ENCODE assay signal across 1 cellular context in the genomic region with DNA sequence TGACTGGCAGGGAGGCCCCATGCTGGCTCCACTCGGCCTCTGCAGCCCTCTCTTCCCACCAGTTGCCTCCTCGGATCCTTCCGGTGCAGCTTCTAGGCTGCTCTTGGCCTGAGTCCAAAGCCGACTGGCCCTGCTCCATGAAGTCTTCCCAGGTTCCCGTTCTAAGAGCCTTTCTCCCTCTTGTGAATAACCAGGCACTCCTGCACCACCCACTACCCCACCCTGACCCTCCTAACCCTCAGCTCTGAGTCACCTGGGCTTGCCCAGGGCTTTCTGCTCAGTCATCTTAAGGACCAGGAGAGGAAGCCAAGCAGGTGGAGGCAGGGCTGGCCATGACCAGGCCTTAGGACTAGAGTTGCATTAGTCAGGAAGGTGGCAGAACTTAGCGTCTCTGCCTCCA.
A peak's percentile ranks its signal among the peaks of the same experiment; 100 is the strongest.
TF ChIP-seq lines count a peak whose summit lies in the region.

No MANE protein-coding gene starts in this region.

TF ChIP-seq in K562, 482 proteins besides CTCF, POLR2A, EP300 and RAD21 (continued from another document and continues in another):
- TF ChIP-seq MAFK (IDR thresholded peaks at IDR 0.05; ENCODE audit: low read length) (peak; percentile 63), ZNF354B (CRISPR knock-in tag; IDR thresholded peaks at IDR 0.05) (no peak), SAP30 (IDR thresholded peaks at IDR 0.05; ENCODE audit: borderline replicate concordance, insufficient read depth, low read depth, low read length, poor library complexity, severe bottlenecking) (no peak), TAF1 (IDR thresholded peaks at IDR 0.05; ENCODE audit: control insufficient read depth, extremely low read depth, insufficient read depth, low read length, severe bottlenecking) (no peak), MAFG (tag; conservative IDR thresholded peaks at IDR 0.05) (peak; percentile 71), POU5F1 (IDR thresholded peaks at IDR 0.05; ENCODE audit: borderline replicate concordance, low read depth, low read length, partially characterized antibody) (no peak), L3MBTL2 (IDR thresholded peaks at IDR 0.05) (peak; percentile 47; the same call in 1 of the 2 replicates), ZNF77 (CRISPR knock-in tag; IDR thresholded peaks at IDR 0.05) (no peak), CHD1 (IDR thresholded peaks at IDR 0.05; ENCODE audit: low read length) (no peak), PHF20 (IDR thresholded peaks at IDR 0.05; ENCODE audit: partially characterized antibody) (no peak), ATF6 (CRISPR knock-in tag; IDR thresholded peaks at IDR 0.05) (no peak), ATF2 (CRISPR knock-in tag; IDR thresholded peaks at IDR 0.05) (no peak), ZNF830 (CRISPR knock-in tag; IDR thresholded peaks at IDR 0.05) (no peak), ZNF780A (CRISPR knock-in tag; IDR thresholded peaks at IDR 0.05) (no peak), ATF3 (IDR thresholded peaks at IDR 0.05) (peak; percentile 70), ATF3 (CRISPR knock-in tag; conservative IDR thresholded peaks at IDR 0.05) (no peak), SMAD1 (IDR thresholded peaks at IDR 0.05; ENCODE audit: low read depth, low read length, partially characterized antibody) (no peak), NR2F6 (CRISPR knock-in tag; IDR thresholded peaks at IDR 0.05) (no peak), HMGN3 (IDR thresholded peaks at IDR 0.05; ENCODE audit: borderline replicate concordance, extremely low read depth, insufficient read length, low read depth, low read length) (no peak), SMARCA4 (IDR thresholded peaks at IDR 0.05) (peak; percentile 68), HDAC6 (IDR thresholded peaks at IDR 0.05; ENCODE audit: low read depth, low read length) (no peak), KDM2B (CRISPR knock-in tag; IDR thresholded peaks at IDR 0.05) (no peak), MBD1 (CRISPR knock-in tag; IDR thresholded peaks at IDR 0.05) (no peak), ZBTB7A (IDR thresholded peaks at IDR 0.05; ENCODE audit: borderline replicate concordance, control insufficient read depth, low read depth, low read length) (peak; percentile 41; the same call in 1 of the 2 replicates), STAT5A (IDR thresholded peaks at IDR 0.05; ENCODE audit: borderline replicate concordance, low read length) (no peak), ILK (tag; IDR thresholded peaks at IDR 0.05; ENCODE audit: borderline replicate concordance, low read depth) (no peak), RBM22 (IDR thresholded peaks at IDR 0.05; ENCODE audit: low read depth, low read length, poor library complexity, severe bottlenecking) (no peak), ZNF79 (CRISPR knock-in tag; IDR thresholded peaks at IDR 0.05; ENCODE audit: low read depth) (no peak)
- TF ChIP-seq, protein P1, sequence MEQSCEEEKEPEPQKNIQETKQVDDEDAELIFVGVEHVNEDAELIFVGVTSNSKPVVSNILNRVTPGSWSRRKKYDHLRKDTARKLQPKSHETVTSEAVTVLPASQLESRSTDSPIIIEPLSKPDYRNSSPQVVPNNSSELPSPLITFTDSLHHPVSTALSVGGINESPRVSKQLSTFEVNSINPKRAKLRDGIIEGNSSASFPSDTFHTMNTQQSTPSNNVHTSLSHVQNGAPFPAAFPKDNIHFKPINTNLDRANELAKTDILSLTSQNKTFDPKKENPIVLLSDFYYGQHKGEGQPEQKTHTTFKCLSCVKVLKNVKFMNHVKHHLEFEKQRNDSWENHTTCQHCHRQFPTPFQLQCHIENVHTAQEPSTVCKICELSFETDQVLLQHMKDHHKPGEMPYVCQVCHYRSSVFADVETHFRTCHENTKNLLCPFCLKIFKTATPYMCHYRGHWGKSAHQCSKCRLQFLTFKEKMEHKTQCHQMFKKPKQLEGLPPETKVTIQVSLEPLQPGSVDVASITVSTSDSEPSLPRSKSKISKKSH (CRISPR knock-in tag; IDR thresholded peaks at IDR 0.05) = no peak
- TF ChIP-seq, protein P2, sequence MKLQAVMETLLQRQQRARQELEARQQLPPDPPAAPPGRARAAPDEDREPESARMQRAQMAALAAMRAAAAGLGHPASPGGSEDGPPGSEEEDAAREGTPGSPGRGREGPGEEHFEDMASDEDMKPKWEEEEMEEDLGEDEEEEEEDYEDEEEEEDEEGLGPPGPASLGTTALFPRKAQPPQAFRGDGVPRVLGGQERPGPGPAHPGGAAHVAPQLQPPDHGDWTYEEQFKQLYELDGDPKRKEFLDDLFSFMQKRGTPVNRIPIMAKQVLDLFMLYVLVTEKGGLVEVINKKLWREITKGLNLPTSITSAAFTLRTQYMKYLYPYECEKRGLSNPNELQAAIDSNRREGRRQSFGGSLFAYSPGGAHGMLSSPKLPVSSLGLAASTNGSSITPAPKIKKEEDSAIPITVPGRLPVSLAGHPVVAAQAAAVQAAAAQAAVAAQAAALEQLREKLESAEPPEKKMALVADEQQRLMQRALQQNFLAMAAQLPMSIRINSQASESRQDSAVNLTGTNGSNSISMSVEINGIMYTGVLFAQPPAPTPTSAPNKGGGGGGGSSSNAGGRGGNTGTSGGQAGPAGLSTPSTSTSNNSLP (IDR thresholded peaks at IDR 0.05; ENCODE audit: borderline replicate concordance, low read depth, low read length) = no peak
- TF ChIP-seq, protein P3, sequence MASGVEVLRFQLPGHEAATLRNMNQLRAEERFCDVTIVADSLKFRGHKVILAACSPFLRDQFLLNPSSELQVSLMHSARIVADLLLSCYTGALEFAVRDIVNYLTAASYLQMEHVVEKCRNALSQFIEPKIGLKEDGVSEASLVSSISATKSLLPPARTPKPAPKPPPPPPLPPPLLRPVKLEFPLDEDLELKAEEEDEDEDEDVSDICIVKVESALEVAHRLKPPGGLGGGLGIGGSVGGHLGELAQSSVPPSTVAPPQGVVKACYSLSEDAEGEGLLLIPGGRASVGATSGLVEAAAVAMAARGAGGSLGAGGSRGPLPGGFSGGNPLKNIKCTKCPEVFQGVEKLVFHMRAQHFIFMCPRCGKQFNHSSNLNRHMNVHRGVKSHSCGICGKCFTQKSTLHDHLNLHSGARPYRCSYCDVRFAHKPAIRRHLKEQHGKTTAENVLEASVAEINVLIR (CRISPR knock-in tag; IDR thresholded peaks at IDR 0.05) = no peak
- TF ChIP-seq, protein P4, sequence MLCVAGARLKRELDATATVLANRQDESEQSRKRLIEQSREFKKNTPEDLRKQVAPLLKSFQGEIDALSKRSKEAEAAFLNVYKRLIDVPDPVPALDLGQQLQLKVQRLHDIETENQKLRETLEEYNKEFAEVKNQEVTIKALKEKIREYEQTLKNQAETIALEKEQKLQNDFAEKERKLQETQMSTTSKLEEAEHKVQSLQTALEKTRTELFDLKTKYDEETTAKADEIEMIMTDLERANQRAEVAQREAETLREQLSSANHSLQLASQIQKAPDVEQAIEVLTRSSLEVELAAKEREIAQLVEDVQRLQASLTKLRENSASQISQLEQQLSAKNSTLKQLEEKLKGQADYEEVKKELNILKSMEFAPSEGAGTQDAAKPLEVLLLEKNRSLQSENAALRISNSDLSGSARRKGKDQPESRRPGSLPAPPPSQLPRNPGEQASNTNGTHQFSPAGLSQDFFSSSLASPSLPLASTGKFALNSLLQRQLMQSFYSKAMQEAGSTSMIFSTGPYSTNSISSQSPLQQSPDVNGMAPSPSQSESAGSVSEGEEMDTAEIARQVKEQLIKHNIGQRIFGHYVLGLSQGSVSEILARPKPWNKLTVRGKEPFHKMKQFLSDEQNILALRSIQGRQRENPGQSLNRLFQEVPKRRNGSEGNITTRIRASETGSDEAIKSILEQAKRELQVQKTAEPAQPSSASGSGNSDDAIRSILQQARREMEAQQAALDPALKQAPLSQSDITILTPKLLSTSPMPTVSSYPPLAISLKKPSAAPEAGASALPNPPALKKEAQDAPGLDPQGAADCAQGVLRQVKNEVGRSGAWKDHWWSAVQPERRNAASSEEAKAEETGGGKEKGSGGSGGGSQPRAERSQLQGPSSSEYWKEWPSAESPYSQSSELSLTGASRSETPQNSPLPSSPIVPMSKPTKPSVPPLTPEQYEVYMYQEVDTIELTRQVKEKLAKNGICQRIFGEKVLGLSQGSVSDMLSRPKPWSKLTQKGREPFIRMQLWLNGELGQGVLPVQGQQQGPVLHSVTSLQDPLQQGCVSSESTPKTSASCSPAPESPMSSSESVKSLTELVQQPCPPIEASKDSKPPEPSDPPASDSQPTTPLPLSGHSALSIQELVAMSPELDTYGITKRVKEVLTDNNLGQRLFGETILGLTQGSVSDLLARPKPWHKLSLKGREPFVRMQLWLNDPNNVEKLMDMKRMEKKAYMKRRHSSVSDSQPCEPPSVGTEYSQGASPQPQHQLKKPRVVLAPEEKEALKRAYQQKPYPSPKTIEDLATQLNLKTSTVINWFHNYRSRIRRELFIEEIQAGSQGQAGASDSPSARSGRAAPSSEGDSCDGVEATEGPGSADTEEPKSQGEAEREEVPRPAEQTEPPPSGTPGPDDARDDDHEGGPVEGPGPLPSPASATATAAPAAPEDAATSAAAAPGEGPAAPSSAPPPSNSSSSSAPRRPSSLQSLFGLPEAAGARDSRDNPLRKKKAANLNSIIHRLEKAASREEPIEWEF (CRISPR knock-in tag; IDR thresholded peaks at IDR 0.05) = no peak
- TF ChIP-seq, protein P5, sequence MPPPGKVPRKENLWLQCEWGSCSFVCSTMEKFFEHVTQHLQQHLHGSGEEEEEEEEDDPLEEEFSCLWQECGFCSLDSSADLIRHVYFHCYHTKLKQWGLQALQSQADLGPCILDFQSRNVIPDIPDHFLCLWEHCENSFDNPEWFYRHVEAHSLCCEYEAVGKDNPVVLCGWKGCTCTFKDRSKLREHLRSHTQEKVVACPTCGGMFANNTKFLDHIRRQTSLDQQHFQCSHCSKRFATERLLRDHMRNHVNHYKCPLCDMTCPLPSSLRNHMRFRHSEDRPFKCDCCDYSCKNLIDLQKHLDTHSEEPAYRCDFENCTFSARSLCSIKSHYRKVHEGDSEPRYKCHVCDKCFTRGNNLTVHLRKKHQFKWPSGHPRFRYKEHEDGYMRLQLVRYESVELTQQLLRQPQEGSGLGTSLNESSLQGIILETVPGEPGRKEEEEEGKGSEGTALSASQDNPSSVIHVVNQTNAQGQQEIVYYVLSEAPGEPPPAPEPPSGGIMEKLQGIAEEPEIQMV (tag; conservative IDR thresholded peaks at IDR 0.05; ENCODE audit: low read depth) = no peak
- TF ChIP-seq, protein P6, sequence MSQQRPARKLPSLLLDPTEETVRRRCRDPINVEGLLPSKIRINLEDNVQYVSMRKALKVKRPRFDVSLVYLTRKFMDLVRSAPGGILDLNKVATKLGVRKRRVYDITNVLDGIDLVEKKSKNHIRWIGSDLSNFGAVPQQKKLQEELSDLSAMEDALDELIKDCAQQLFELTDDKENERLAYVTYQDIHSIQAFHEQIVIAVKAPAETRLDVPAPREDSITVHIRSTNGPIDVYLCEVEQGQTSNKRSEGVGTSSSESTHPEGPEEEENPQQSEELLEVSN (IDR thresholded peaks at IDR 0.05; ENCODE audit: borderline replicate concordance in 1 of 2, extremely low read depth in 1 of 2, insufficient read depth in 1 of 2, insufficient read length in 1 of 2, low read depth in 1 of 2, low read length in 1 of 2, poor library complexity in 1 of 2, severe bottlenecking in 1 of 2) = no peak
